10 cellular contexts compared by ENCODE assay signal in the genomic region with DNA sequence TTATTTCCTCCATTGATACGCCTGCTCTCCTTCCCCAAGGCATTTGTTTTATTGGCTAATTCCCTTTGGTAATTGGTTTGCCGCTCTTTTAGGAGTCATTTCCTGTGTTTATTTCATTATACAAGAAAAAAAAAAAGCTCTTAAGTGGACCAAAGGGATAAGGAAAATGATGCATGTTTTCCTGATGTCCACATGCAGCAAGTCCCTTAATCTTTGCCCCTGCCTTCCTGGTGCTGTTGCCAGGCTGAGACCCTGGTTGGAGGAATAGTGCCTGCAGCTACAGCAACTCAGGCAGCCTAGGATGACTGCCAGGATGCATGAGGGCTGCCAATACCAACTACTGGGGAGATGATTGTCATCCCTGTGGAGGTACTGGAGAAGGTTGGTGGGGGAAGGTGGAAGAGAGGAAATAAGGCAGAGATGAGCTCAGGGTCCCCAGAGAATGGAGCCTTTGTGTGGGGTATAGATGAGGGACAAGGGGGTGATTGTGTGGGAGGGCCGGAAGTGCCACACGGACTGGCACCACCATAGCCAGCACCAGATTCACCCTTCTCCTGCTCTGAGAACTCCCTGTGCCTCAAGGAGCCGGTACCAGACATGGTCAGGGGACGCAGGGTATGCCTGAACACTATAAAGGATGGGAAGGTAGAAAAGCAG. TPM values are rescaled to one million over a fixed set of nuclear protein-coding genes. Genes with fewer than 3 reads are reported as not detected.
DNase-seq lines count a peak whose midpoint lies in the region; ATAC-seq, FAIRE-seq and TF ChIP-seq lines count a peak whose summit lies in the region.
"Had no signal": no experiment of that assay in that cellular context is flagged by ENCODE, and none has a peak within 500 bp of the region (broad histone marks: within the 10 kb centered on the region; RNA-seq: fewer than 3 reads in every experiment).

No MANE protein-coding gene starts in this region.

- no peak for ATAC-seq in T-cell (replicated peaks in 1 of 4)

- no peak overlapping the region for H3K4me3 Mint-ChIP-seq in T-helper 1 cell treated with Interleukin-12 subunit alpha and Interleukin-12 subunit beta and Interleukin-4 antibody, amounts not matched to agents 30 μg/mL and 1 μg/mL, for 36 hours
- no peak overlapping the region for H3K4me3 Mint-ChIP-seq in T-cell

- peaks cover 23% of the 10 kb centered on the region for H3K36me3 Mint-ChIP-seq in T-helper 1 cell treated with Interleukin-12 subunit alpha and Interleukin-12 subunit beta and Interleukin-4 antibody, amounts not matched to agents 30 μg/mL and 1 μg/mL, for 36 hours (ENCODE audit: low read depth)
- H3K36me3 Mint-ChIP-seq in T-cell = peaks cover 8% of the 10 kb centered on the region

- no peak for TF ChIP-seq CTCF in fibroblast of pulmonary artery (IDR thresholded peaks at IDR 0.05; ENCODE audit: low read length, missing control alignments)
- no peak for TF ChIP-seq CTCF in D721Med (IDR thresholded peaks at IDR 0.05; ENCODE audit: insufficient read depth, missing control alignments)

- peaks cover 11% of the 10 kb centered on the region for H3K4me1 Mint-ChIP-seq in T-helper 1 cell treated with Interleukin-12 subunit alpha and Interleukin-12 subunit beta and Interleukin-4 antibody, amounts not matched to agents 30 μg/mL and 1 μg/mL, for 36 hours (ENCODE audit: low read depth)
- peaks cover 8 to 17% (median 10%) of the 10 kb centered on the region in 3 donors for H3K4me1 Mint-ChIP-seq in T-cell

- no peaks in the 10 kb centered on the region for H3K9me3 Mint-ChIP-seq in T-helper 1 cell treated with Interleukin-12 subunit alpha and Interleukin-12 subunit beta and Interleukin-4 antibody, amounts not matched to agents 30 μg/mL and 1 μg/mL, for 36 hours
- H3K9me3 Mint-ChIP-seq in T-cell = no peaks in the 10 kb centered on the region

- H3K27ac Mint-ChIP-seq in T-helper 1 cell treated with Interleukin-12 subunit alpha and Interleukin-12 subunit beta and Interleukin-4 antibody, amounts not matched to agents 30 μg/mL and 1 μg/mL, for 36 hours = peak overlapping the region; percentile 21
- peak overlapping the region; percentile 13 to 29 for H3K27ac Mint-ChIP-seq in T-cell

- FAIRE-seq in D721Med (lab: Jason Lieb, UNC) = no peak
- FAIRE-seq: A204.1 had no signal

- DNase-seq in T-helper 1 cell = no peak
- DNase-seq in T-cell = no peak
- DNase-seq in fibroblast of pulmonary artery (ENCODE audit: low read depth) = peak; percentile 21
- DNase-seq in pons (ENCODE audit: low spot score) = peak; percentile 97
- no peak for DNase-seq in RPMI8226
- no peak for DNase-seq in DMS114 treated with DMSO at 0.1 percent for 48 hours (lab: John Stamatoyannopoulos, UW; ENCODE audit: unreplicated experiment)
- no peak for DNase-seq in D721Med (ENCODE audit: insufficient read length, low spot score)
- DNase-seq: NCI-H2107 had no signal

- CTCF ChIA-PET in T-cell (lab: Charles Lee) = interaction anchor here in 1 of 2 donors (1.2 kb wide), 1 partner anchor 10 kb away, joined by 3 read pairs; no protein-coding TSS in a partner anchor

- no peaks in the 10 kb centered on the region for H3K27me3 Mint-ChIP-seq in T-helper 1 cell treated with Interleukin-12 subunit alpha and Interleukin-12 subunit beta and Interleukin-4 antibody, amounts not matched to agents 30 μg/mL and 1 μg/mL, for 36 hours (ENCODE audit: low read depth)
- no peaks in the 10 kb centered on the region for H3K27me3 Mint-ChIP-seq in T-cell

- POLR2A ChIA-PET in T-cell (lab: Charles Lee) = interaction anchor here in 1 of 2 donors (0.6 kb wide), 1 partner anchor 194 kb away, joined by 3 read pairs; no protein-coding TSS in a partner anchor

- H3K4me3 ChIP-seq in fibroblast of pulmonary artery (replicated peaks; ENCODE audit: low read depth, low read length) = no peak overlapping the region

RNA-seq across cellular contexts. Expression of a gene that starts 6.1 kb away (rescaled TPM):
- 100 to 1,000 TPM in 3 of 5 donors, 10 to 100 TPM in 2; 94.6 to 107 (median 103) TPM for total RNA-seq in T-cell

RNA-seq across cellular contexts. Expression of a gene that starts 17.6 kb away (rescaled TPM):
- total RNA-seq in T-cell = 100 to 1,000 TPM; 161 to 220 (median 196) TPM

RNA-seq across cellular contexts. Expression of a gene that starts 29.5 kb away (rescaled TPM):
- 100 to 1,000 TPM; 108 to 153 (median 122) TPM for total RNA-seq in T-cell

RNA-seq across cellular contexts. Expression of a gene that starts 34.4 kb away (rescaled TPM):
- 10 to 100 TPM; 15.1 to 22.0 (median 16.4) TPM for total RNA-seq in T-cell

RNA-seq across cellular contexts. Expression of a gene that starts 38.8 kb away (rescaled TPM):
- total RNA-seq in T-cell = 1 to 10 TPM; 3.3 to 9.0 (median 6.3) TPM

Comparison
In these comparisons a context has a peak if more than half of its experiments do, and no peak if none do; other contexts are left out.
1. DNase-seq: peak in fibroblast of pulmonary artery (single experiment) and pons (single experiment); none in T-helper 1 cell (0 of 5), T-cell (0 of 34), RPMI8226 (single experiment), DMS114 treated with DMSO at 0.1 percent for 48 hours (single experiment) and D721Med (single experiment).